In genomic region chr19:4061178-4061682, GRCh38 we compare ENCODE assay signal across 8 cellular contexts. TPM values are rescaled to one million over a fixed set of nuclear protein-coding genes. Genes with fewer than 3 reads are reported as not detected.
DNase-seq lines count a peak whose midpoint lies in the region; ATAC-seq and TF ChIP-seq lines count a peak whose summit lies in the region.

No MANE protein-coding gene starts in this region.

- H3K4me1 Mint-ChIP-seq in H9: peaks cover 6 to 18% of the 10 kb centered on the region in 2 experiments

- no peak overlapping the region for H4K8ac ChIP-seq in H9 (replicated peaks; ENCODE audit: insufficient read length, low read depth, low read length)

- peaks cover 3% of the 10 kb centered on the region for H4K20me1 ChIP-seq in H9 (ENCODE audit: control insufficient read depth, insufficient read depth, insufficient read length)

- no peaks in the 10 kb centered on the region for H3K9me3 Mint-ChIP-seq in H9

- H3K27me3 ChIP-seq in H9 (ENCODE audit: insufficient read depth, low read length): no peaks in the 10 kb centered on the region
- H3K27me3 ChIP-seq in WERI-Rb-1 (ENCODE audit: insufficient read depth, low read depth, severe bottlenecking): no peaks in the 10 kb centered on the region
- H3K27me3 ChIP-seq in heart left ventricle: no peaks in the 10 kb centered on the region

- no peaks in the 10 kb centered on the region; the same call in 1 of the 2 replicates for H3K27me3 Mint-ChIP-seq in H9 (ENCODE audit: low read depth)

- DNase-seq in H9: peak; percentile 73
- no peak for DNase-seq in WERI-Rb-1
- DNase-seq in heart left ventricle: peak; percentile 69 to 89 (median 84)
- peak; percentile 57 for DNase-seq in stimulated activated CD8-positive, alpha-beta memory T cell treated with anti-CD3 and anti-CD28 coated beads, Interleukin-4, amount 100 ng/mL, for 48 hours
- no peak for DNase-seq in stimulated activated CD4-positive, alpha-beta T cell treated with anti-CD3 and anti-CD28 coated beads, Interleukin-2, amount 100 ng/mL, for 48 hours

- no peak overlapping the region for H3K9ac ChIP-seq in H9 (ENCODE audit: extremely low read depth, insufficient read length, low read length)

- H4K91ac ChIP-seq in H9 (ENCODE audit: insufficient read length, low read depth, low read length): no peak overlapping the region

- H3K4me1 ChIP-seq in H9 (ENCODE audit: insufficient read depth, low read length) (no peaks in the 10 kb centered on the region; the same call in 1 of the 2 replicates), heart left ventricle (peaks cover 21 to 82% (median 66%) of the 10 kb centered on the region in 12 donors)

- no peak overlapping the region for H3T11ph ChIP-seq in H9 (ENCODE audit: low read length)

- no peak overlapping the region for H2BK12ac ChIP-seq in H9 (ENCODE audit: insufficient read length, low read depth, low read length)

- H3K36me3 Mint-ChIP-seq in H9 (ENCODE audit: insufficient read depth in 1 of 3, low read depth in 3 of 3): peaks cover 0 to 7% (median 4%) of the 10 kb centered on the region in 3 experiments; a peak in 2 of 7 replicates

- no peak for TF ChIP-seq POLR2A in heart left ventricle (IDR thresholded peaks at IDR 0.05)

- no peak overlapping the region for H2AFZ ChIP-seq in H9 (ENCODE audit: low read length)

- no peak overlapping the region for H4K5ac ChIP-seq in H9 (ENCODE audit: insufficient read length, low read depth, low read length)

- no peak overlapping the region; the same call in 1 of the 2 replicates for H3K14ac ChIP-seq in H9 (ENCODE audit: insufficient read depth, low read length)

- H3K79me1 ChIP-seq in H9 (ENCODE audit: insufficient read depth, low read depth, low read length, poor library complexity, severe bottlenecking): peaks cover 10% of the 10 kb centered on the region

- H3K23ac ChIP-seq in H9 (ENCODE audit: insufficient read length, low read depth, low read length): no peak overlapping the region

- H3K23me2 ChIP-seq in H9 (ENCODE audit: insufficient read length, low read depth, low read length, poor library complexity, severe bottlenecking): peaks cover 10% of the 10 kb centered on the region

- H3K27ac Mint-ChIP-seq in H9: no peak overlapping the region

- H3K9me3 ChIP-seq in H9 (ENCODE audit: control insufficient read depth, low read depth, low read length) (no peaks in the 10 kb centered on the region), WERI-Rb-1 (ENCODE audit: severe bottlenecking) (no peaks in the 10 kb centered on the region), heart left ventricle (no peaks in the 10 kb centered on the region)

- no peak overlapping the region for H3K56ac ChIP-seq in H9 (ENCODE audit: insufficient read length, low read depth, low read length)

- no CpG with 5 or more reads among the region's 23 CpGs for WGBS in H9 (ENCODE audit: extremely low coverage, insufficient read length, low lambda C conversion rate)
- WGBS in heart left ventricle, 4 donors: 10 to 30% (median 13%) methylated on average over 6 to 23 of the region's 23 CpGs

- no peak for TF ChIP-seq CTCF in H9 (conservative IDR thresholded peaks at IDR 0.05)
- TF ChIP-seq CTCF in WERI-Rb-1 (IDR thresholded peaks at IDR 0.05; ENCODE audit: low read depth, low read length): no peak
- TF ChIP-seq CTCF in heart left ventricle (IDR thresholded peaks at IDR 0.05): no peak

- H2AK5ac ChIP-seq in H9 (ENCODE audit: insufficient read length, low read length): no peak overlapping the region

- no peak overlapping the region for H2BK20ac ChIP-seq in H9 (ENCODE audit: low read depth, low read length, poor library complexity, severe bottlenecking)

- H3K18ac ChIP-seq in H9 (ENCODE audit: insufficient read length, low read depth, low read length): no peak overlapping the region

- intact Hi-C loops in heart left ventricle (cut with DNase I): loop anchor here in 4 of 10 donors (5.0 kb wide), 2 partner anchors 44 to 54 kb away; partner anchors contain the start of gene PIAS4 (in 3 of the 4)

- no peak overlapping the region for H2BK120ac ChIP-seq in H9 (ENCODE audit: low read depth, low read length, poor library complexity, severe bottlenecking)

- H3K79me2 ChIP-seq in H9 (ENCODE audit: insufficient read depth, low read length): peaks cover 32% of the 10 kb centered on the region; the same call in 1 of the 2 replicates

- peaks cover 44% of the 10 kb centered on the region for H3K36me3 ChIP-seq in WERI-Rb-1
- H3K36me3 ChIP-seq in heart left ventricle: peaks cover 0 to 11% (median 0%) of the 10 kb centered on the region in 9 donors

- no peak overlapping the region for H3K4me3 ChIP-seq in WERI-Rb-1 (ENCODE audit: low read depth, low read length)
- H3K4me3 ChIP-seq in heart left ventricle: peak overlapping the region in 11 of 12 donors; percentile 23 to 84 (median 52)

- H3K4me2 ChIP-seq in H9 (ENCODE audit: insufficient read depth, insufficient read length, low read length): no peak overlapping the region

- no peak overlapping the region for H3K4ac ChIP-seq in H9 (ENCODE audit: low read depth, low read length)

- H2BK15ac ChIP-seq in H9 (ENCODE audit: low read depth, low read length): no peak overlapping the region

- ATAC-seq in heart left ventricle (peak in 3 of 4 donors; percentile 4 to 28 (median 20)), HG03565 (IDR thresholded peaks at IDR 0.05; ENCODE audit: unreplicated experiment) (no peak), HG03457 (IDR thresholded peaks at IDR 0.05; ENCODE audit: unreplicated experiment) (no peak), HG03196 (IDR thresholded peaks at IDR 0.05; ENCODE audit: unreplicated experiment) (no peak)

- no peak overlapping the region for H2BK5ac ChIP-seq in H9 (ENCODE audit: insufficient read length, low read length)

- H3K27ac ChIP-seq in H9 (ENCODE audit: insufficient read length, low read depth, low read length): no peak overlapping the region
- H3K27ac ChIP-seq in WERI-Rb-1: peak overlapping the region; percentile 98
- peak overlapping the region; percentile 87 to 99 (median 98) for H3K27ac ChIP-seq in heart left ventricle

- no peak overlapping the region for H3K4me3 Mint-ChIP-seq in H9

RNA-seq across cellular contexts. Expression of gene ZBTB7A, which starts 5.5 kb away (rescaled TPM):
- 22.8 and 24.9 TPM in 2 replicates for total RNA-seq in H9 (2021)
- 10 to 100 TPM; 22.8 to 65.0 (median 29.3) TPM for total RNA-seq in heart left ventricle
- 10 to 100 TPM; 14.6 to 14.7 TPM for polyA plus RNA-seq in heart left ventricle

RNA-seq across cellular contexts. Expression of gene PIAS4, which starts 53.7 kb away (rescaled TPM):
- total RNA-seq in H9 (2021) (52.0 and 59.4 TPM in 2 replicates), heart left ventricle (10 to 100 TPM; 12.5 to 19.1 (median 15.3) TPM)
- 10 to 100 TPM; 12.3 to 15.4 TPM for polyA plus RNA-seq in heart left ventricle

Comparison
In these comparisons a context has a peak if more than half of its experiments do, and no peak if none do; other contexts are left out.
1. DNase-seq: peak in H9 (single experiment), heart left ventricle (5 of 5) and stimulated activated CD8-positive, alpha-beta memory T cell treated with anti-CD3 and anti-CD28 coated beads, Interleukin-4, amount 100 ng/mL, for 48 hours (single experiment); none in WERI-Rb-1 (single experiment) and stimulated activated CD4-positive, alpha-beta T cell treated with anti-CD3 and anti-CD28 coated beads, Interleukin-2, amount 100 ng/mL, for 48 hours (0 of 2).
2. ATAC-seq: peak in heart left ventricle (3 of 4); none in HG03565 (single experiment), HG03457 (single experiment) and HG03196 (single experiment).